Comparison of ENCODE assay signal across 28 cellular contexts in genomic region chr5:143568105-143568504, GRCh38.
"Had no signal": no experiment of that assay in that cellular context is flagged by ENCODE, and none has a peak within 500 bp of the region (broad histone marks: within the 10 kb centered on the region; RNA-seq: fewer than 3 reads in every experiment).

No MANE protein-coding gene starts in this region.

- H3K27me3 Mint-ChIP-seq: effector memory CD8-positive, alpha-beta T cell had no signal

- DNase-seq: colonic mucosa; cortex of kidney; dermis blood vessel endothelial cell; dorsolateral prefrontal cortex; effector CD4-positive, alpha-beta T cell; effector CD8-positive, alpha-beta T cell; effector memory CD4-positive, alpha-beta T cell; effector memory CD8-positive, alpha-beta T cell; erythroblast; esophagus squamous epithelium; foreskin fibroblast; foreskin keratinocyte; foreskin melanocyte; gastrocnemius medialis; glutamatergic neuron; head of caudate nucleus; heart left ventricle; heart right ventricle had no signal

- H3K9me3 Mint-ChIP-seq: dendritic cell treated with granulocyte-macrophage colony-stimulating factor and Interleukin-4, amounts not matched to agents 40 ng/mL and 50 ng/mL, for 4 days; effector memory CD8-positive, alpha-beta T cell; endodermal cell had no signal

- H3K4me3 Mint-ChIP-seq: dendritic cell treated with granulocyte-macrophage colony-stimulating factor and Interleukin-4, amounts not matched to agents 40 ng/mL and 50 ng/mL, for 4 days; effector memory CD8-positive, alpha-beta T cell; endodermal cell had no signal

- H3K4me3 ChIP-seq: colonic mucosa, coronary artery, dorsolateral prefrontal cortex, esophagus muscularis mucosa, esophagus squamous epithelium, gastrocnemius medialis, gastroesophageal sphincter, heart left ventricle, heart right ventricle had no signal

- H3K27me3 ChIP-seq: colonic mucosa, dorsolateral prefrontal cortex, esophagus muscularis mucosa, esophagus squamous epithelium, gastrocnemius medialis, gastroesophageal sphincter, heart left ventricle, heart right ventricle had no signal

- H3K4me1 ChIP-seq: colonic mucosa, esophagus squamous epithelium, foreskin keratinocyte, gastrocnemius medialis, gastroesophageal sphincter had no signal

- ATAC-seq: effector memory CD8-positive, alpha-beta T cell; esophagus mucosa; foreskin keratinocyte; gastrocnemius medialis; gastroesophageal sphincter; heart left ventricle; heart right ventricle had no signal

- H3K27ac ChIP-seq: colonic mucosa, coronary artery, dorsolateral prefrontal cortex, epithelial cell of prostate, esophagus muscularis mucosa, esophagus squamous epithelium, foreskin keratinocyte, gastrocnemius medialis, gastroesophageal sphincter, heart left ventricle, heart right ventricle had no signal

- FAIRE-seq: colon, endometrium, endothelial cell of umbilical vein had no signal

- H3K36me3 ChIP-seq: colonic mucosa, esophagus muscularis mucosa, esophagus squamous epithelium, gastrocnemius medialis, gastroesophageal sphincter, heart left ventricle, heart right ventricle had no signal

- H3K27ac Mint-ChIP-seq: dendritic cell treated with granulocyte-macrophage colony-stimulating factor and Interleukin-4, amounts not matched to agents 40 ng/mL and 50 ng/mL, for 4 days; effector memory CD8-positive, alpha-beta T cell; endodermal cell had no signal

- H3K9me3 ChIP-seq: colonic mucosa, esophagus muscularis mucosa, esophagus squamous epithelium, gastrocnemius medialis, gastroesophageal sphincter, heart left ventricle, heart right ventricle had no signal
